In genomic region chr12:38983117-38983571, GRCh38 we compare ENCODE assay signal across 26 cellular contexts.
A peak's percentile ranks its signal among the peaks of the same experiment; 100 is the strongest.
DNase-seq lines count a peak whose midpoint lies in the region; ATAC-seq and TF ChIP-seq lines count a peak whose summit lies in the region.
"Had no signal": no experiment of that assay in that cellular context is flagged by ENCODE, and none has a peak within 500 bp of the region (broad histone marks: within the 10 kb centered on the region; RNA-seq: fewer than 3 reads in every experiment).

No MANE protein-coding gene starts in this region.

- ATAC-seq in Panc1, result peak; percentile 70
- ATAC-seq in HG03442 (IDR thresholded peaks at IDR 0.05; ENCODE audit: unreplicated experiment), result no peak
- ATAC-seq: activated CD8-positive, alpha-beta T cell treated with anti-CD3 and anti-CD28 coated beads for 36 hours; heart left ventricle; left colon; natural killer cell; Right ventricle myocardium inferior; stimulated activated memory B cell treated with anti-CD40 and anti-IgM and Interleukin-4, amounts not matched to agents 10 μg/mL and 1 μg/mL and 100 μg/mL, for 72 hours had no signal

- H3K4me3 ChIP-seq in ACC112 (ENCODE audit: low read depth, low read length), result peak overlapping the region; percentile 74
- H3K4me3 ChIP-seq in Panc1 (ENCODE audit: low read depth in 2 of 2, low read length in 2 of 2), result peak overlapping the region; percentile 21 to 54
- H3K4me3 ChIP-seq: dorsolateral prefrontal cortex, heart left ventricle, suprapubic skin had no signal

- in situ Hi-C loops in Panc1 (cut with HindIII; ENCODE audit: low pct_unique_long_range_greater_than_20kb, low sequenced_read_pairs), result no loop called here

- no peaks in the 10 kb centered on the region for H3K4me1 Mint-ChIP-seq in HFFc6 (ENCODE audit: low read depth)
- H3K4me1 Mint-ChIP-seq: mesothelial cell of epicardium; natural killer cell; stimulated activated memory B cell treated with anti-CD40 and anti-IgM and Interleukin-4, amounts not matched to agents 10 μg/mL and 1 μg/mL and 100 μg/mL, for 72 hours had no signal

- peak overlapping the region; percentile 71 for H2AFZ ChIP-seq in ACC112 (ENCODE audit: low read length, unreplicated experiment)

- no peak for TF ChIP-seq CTCF in HFFc6 (IDR thresholded peaks at IDR 0.05)
- no peak for TF ChIP-seq CTCF in Panc1 (IDR thresholded peaks at IDR 0.05)

- intact Hi-C loops in Panc1 (cut with micrococcal nuclease; ENCODE audit: unreplicated experiment), result no loop called here

- no peaks in the 10 kb centered on the region for H3K79me2 ChIP-seq in ACC112 (ENCODE audit: control insufficient read depth, insufficient read depth, low read length, unreplicated experiment)

- no peak overlapping the region for H3K27ac ChIP-seq in ACC112 (ENCODE audit: low read depth, low read length)
- peak overlapping the region; percentile 35 for H3K27ac ChIP-seq in Panc1 (ENCODE audit: low read length)
- H3K27ac ChIP-seq: dorsolateral prefrontal cortex, heart left ventricle, suprapubic skin had no signal

- no peak overlapping the region for H3K27ac Mint-ChIP-seq in HFFc6
- H3K27ac Mint-ChIP-seq: activated CD8-positive, alpha-beta T cell treated with anti-CD3 and anti-CD28 coated beads for 36 hours; mesothelial cell of epicardium; natural killer cell; stimulated activated memory B cell treated with anti-CD40 and anti-IgM and Interleukin-4, amounts not matched to agents 10 μg/mL and 1 μg/mL and 100 μg/mL, for 72 hours had no signal

- BruUV-seq in Panc1 (replicated peaks; lab: Mats Ljungman, UMichigan), result no TSS peak

- H3K4me1 ChIP-seq in ACC112 (ENCODE audit: control insufficient read depth, insufficient read depth, low read length, unreplicated experiment) (no peaks in the 10 kb centered on the region), Panc1 (ENCODE audit: control insufficient read depth, insufficient read depth, low read length) (no peaks in the 10 kb centered on the region)
- H3K4me1 ChIP-seq: heart left ventricle, suprapubic skin had no signal

- H3K36me3 ChIP-seq in ACC112 (ENCODE audit: insufficient read depth, low read length), result no peaks in the 10 kb centered on the region
- no peaks in the 10 kb centered on the region for H3K36me3 ChIP-seq in Panc1 (ENCODE audit: control insufficient read depth, insufficient read depth, low read length)
- H3K36me3 ChIP-seq: heart left ventricle, suprapubic skin had no signal

- peaks cover 7% of the 10 kb centered on the region; the same call in 1 of the 2 replicates for H3K9me3 ChIP-seq in Panc1 (ENCODE audit: control insufficient read depth, insufficient read depth, low read depth, low read length)

- peaks cover 26% of the 10 kb centered on the region for H3K9me3 Mint-ChIP-seq in HFFc6

- POLR2A ChIA-PET in Panc1 (lab: Charles Lee) (no interaction called here), HEK293T (lab: Yijun Ruan, JAX) (no interaction called here)

- H3K36me3 Mint-ChIP-seq in HFFc6 (ENCODE audit: low read depth), result no peaks in the 10 kb centered on the region
- H3K36me3 Mint-ChIP-seq: stimulated activated memory B cell treated with anti-CD40 and anti-IgM and Interleukin-4, amounts not matched to agents 10 μg/mL and 1 μg/mL and 100 μg/mL, for 72 hours had no signal

- H3K27me3 ChIP-seq in ACC112 (ENCODE audit: insufficient read depth, low read length), result no peaks in the 10 kb centered on the region
- H3K27me3 ChIP-seq in Panc1 (ENCODE audit: control insufficient read depth, insufficient read depth, low read length), result no peaks in the 10 kb centered on the region
- H3K27me3 ChIP-seq: dorsolateral prefrontal cortex, heart left ventricle, suprapubic skin had no signal

- peak overlapping the region; percentile 80 for H3K4me3 Mint-ChIP-seq in HFFc6
- H3K4me3 Mint-ChIP-seq: activated CD8-positive, alpha-beta T cell treated with anti-CD3 and anti-CD28 coated beads for 36 hours; mesothelial cell of epicardium; natural killer cell; stimulated activated memory B cell treated with anti-CD40 and anti-IgM and Interleukin-4, amounts not matched to agents 10 μg/mL and 1 μg/mL and 100 μg/mL, for 72 hours had no signal

- H3K27me3 Mint-ChIP-seq in HFFc6 (ENCODE audit: insufficient read depth), result peaks cover 2% of the 10 kb centered on the region; the same call in 1 of the 2 replicates
- H3K27me3 Mint-ChIP-seq: activated CD8-positive, alpha-beta T cell treated with anti-CD3 and anti-CD28 coated beads for 36 hours; stimulated activated memory B cell treated with anti-CD40 and anti-IgM and Interleukin-4, amounts not matched to agents 10 μg/mL and 1 μg/mL and 100 μg/mL, for 72 hours had no signal

- DNase-seq in HFFc6 (no peak), Panc1 (ENCODE audit: low read depth, low spot score) (no peak), fibroblast of peridontal ligament (ENCODE audit: extremely low read depth) (peak; percentile 0), HEK293T (ENCODE audit: extremely low spot score) (no peak), T1000 (lab: John Stamatoyannopoulos, UW) (no peak)
- no peak for DNase-seq in effector CD8-positive, alpha-beta T cell (lab: John Stamatoyannopoulos, UW)
- DNase-seq: activated CD4-positive, alpha-beta T cell treated with anti-CD3 and anti-CD28 coated beads for 1 hour; activated CD8-positive, alpha-beta T cell treated with anti-CD3 and anti-CD28 coated beads for 36 hours; activated effector memory CD4-positive, alpha-beta T cell treated with Interleukin-2 at 50 U/mL for 16 hours; C1 segment of cervical spinal cord; cerebellar nuclear complex; dorsolateral prefrontal cortex; heart left ventricle; KG1; left colon; natural killer cell; NCI-H1092; NCI-H187; NCI-H526 treated with DMSO at 0.1 percent for 48 hours; stimulated activated CD4-positive, alpha-beta T cell treated with anti-CD3 and anti-CD28 coated beads, Interleukin-2, amount 100 ng/mL, for 48 hours had no signal

- CTCF ChIA-PET in Panc1 (lab: Charles Lee), result no interaction called here
- CTCF ChIA-PET in HEK293T (lab: Yijun Ruan, JAX), result no interaction called here

TF ChIP-seq in HEK293T, 16 proteins besides CTCF, POLR2A, EP300 and RAD21:
- TF ChIP-seq ZNF384 (IDR thresholded peaks at IDR 0.05), result no peak
- no peak for TF ChIP-seq FOXK2 (IDR thresholded peaks at IDR 0.05)
- no peak for TF ChIP-seq NFRKB (IDR thresholded peaks at IDR 0.05)
- TF ChIP-seq LEF1 (IDR thresholded peaks at IDR 0.05; ENCODE audit: borderline replicate concordance), result no peak
- no peak for TF ChIP-seq PKNOX1 (IDR thresholded peaks at IDR 0.05)
- no peak for TF ChIP-seq L3MBTL2 (conservative IDR thresholded peaks at IDR 0.05)
- no peak for TF ChIP-seq FOXA1 (IDR thresholded peaks at IDR 0.05)
- TF ChIP-seq BHLHE40 (IDR thresholded peaks at IDR 0.05; ENCODE audit: borderline replicate concordance), result no peak
- no peak for TF ChIP-seq CTBP1 (IDR thresholded peaks at IDR 0.05; ENCODE audit: borderline replicate concordance)
- no peak for TF ChIP-seq SUZ12 (IDR thresholded peaks at IDR 0.05)
- no peak for TF ChIP-seq ELF4 (IDR thresholded peaks at IDR 0.05)
- TF ChIP-seq SP1 (IDR thresholded peaks at IDR 0.05), result no peak
- TF ChIP-seq HDGF (IDR thresholded peaks at IDR 0.05; ENCODE audit: borderline replicate concordance), result no peak
- no peak for TF ChIP-seq TARDBP (IDR thresholded peaks at IDR 0.05)
- TF ChIP-seq ARNT (IDR thresholded peaks at IDR 0.05), result no peak
- TF ChIP-seq FOXM1 (IDR thresholded peaks at IDR 0.05; ENCODE audit: borderline replicate concordance), result no peak
TF ChIP-seq in HEK293T: peak in this region for 0.
